ENCODE assay signal across 8 cellular contexts in the genomic region with DNA sequence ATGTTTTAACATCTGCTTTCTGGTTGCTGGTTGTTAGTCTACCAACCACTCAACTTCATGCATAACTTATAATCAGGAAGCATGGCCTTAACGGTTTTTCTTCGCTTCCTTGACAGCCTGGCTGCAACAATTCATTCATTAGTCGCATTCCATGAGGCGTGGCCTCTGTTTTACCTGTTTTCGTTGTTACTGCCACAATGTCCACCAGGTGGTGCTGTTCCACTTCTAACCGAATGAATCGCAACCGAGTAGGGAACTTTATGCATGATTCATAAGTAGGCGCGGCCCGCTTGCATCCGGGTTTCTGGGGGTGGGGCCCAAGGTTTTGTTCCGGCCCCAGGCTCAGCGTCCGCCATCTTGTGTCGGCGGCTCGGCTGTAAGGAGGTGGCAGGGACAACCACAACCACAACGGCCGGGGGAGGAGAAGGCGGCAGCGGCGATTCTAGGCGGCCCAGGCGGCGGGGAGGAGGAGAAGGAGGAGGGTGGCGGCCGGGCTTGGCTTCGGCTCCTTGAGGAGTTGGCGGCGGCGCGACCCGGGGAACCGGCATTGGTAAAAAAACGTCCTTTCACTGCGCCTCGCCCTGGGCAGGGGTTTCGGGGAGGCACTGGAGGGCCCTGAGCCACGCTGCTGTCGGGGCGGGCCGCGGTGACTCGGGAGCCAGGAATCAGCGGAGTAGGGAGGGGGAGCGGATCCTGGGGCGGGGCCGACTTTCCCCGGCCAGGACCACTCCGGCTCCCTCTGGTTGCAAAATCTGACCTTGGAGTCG. TPM values are rescaled to one million over a fixed set of nuclear protein-coding genes. Genes with fewer than 3 reads are reported as not detected.
DNase-seq lines count a peak whose midpoint lies in the region; TF ChIP-seq lines count a peak whose summit lies in the region.

A gene (plus strand): TSS at position 355 of the 767 bp plus-strand sequence. CDS start 4,974 bp downstream, outside the sequence.

- H3F3A ChIP-seq in MM.1S (ENCODE audit: insufficient read depth, low read length), result peaks cover 20% of the 10 kb centered on the region; the same call in 1 of the 2 replicates

- peaks cover 26% of the 10 kb centered on the region for H3K36me3 Mint-ChIP-seq in neural crest cell (ENCODE audit: low read depth)

- DNase-seq in G401 (ENCODE audit: low spot score), result peak; percentile 94
- peak; percentile 94 to 98 for DNase-seq in HAP-1 (ENCODE audit: low spot score in 2 of 2)
- DNase-seq in MM.1S, result peak; percentile 91
- DNase-seq in SIG-M5 (lab: John Stamatoyannopoulos, UW), result peak; percentile 66
- DNase-seq in activated gamma-delta T cell (lab: John Stamatoyannopoulos, UW), result peak; percentile 85
- peak; percentile 97 for DNase-seq in fibroblast of the aortic adventitia (ENCODE audit: low read depth)
- DNase-seq in neural crest cell (ENCODE audit: low read depth, low spot score), result peak; percentile 99

- H4K20me1 ChIP-seq in MM.1S (ENCODE audit: insufficient read depth, low read length), result no peaks in the 10 kb centered on the region

- peak within 1 kb of the TSS; percentile 52 for H2AFZ ChIP-seq in MM.1S (ENCODE audit: low read length)

- H3K27ac ChIP-seq in MM.1S (ENCODE audit: low read length), result peak within 1 kb of the TSS; percentile 57; the same call in 1 of the 2 replicates
- peak within 1 kb of the TSS; percentile 94 for H3K27ac ChIP-seq in stomach smooth muscle (ENCODE audit: low read length)

- peaks cover 9% of the 10 kb centered on the region for H3K27me3 Mint-ChIP-seq in neural crest cell (ENCODE audit: low read depth)

- in situ Hi-C loops in G401 (cut with HindIII; ENCODE audit: low sequenced_read_pairs), result no loop called here
- in situ Hi-C loops in HAP-1 (cut with MboI; ENCODE audit: low sequenced_read_pairs), result loop anchor here (5.0 to 25.0 kb wide), 3 partner anchors 191 to 844 kb away; no protein-coding TSS in a partner anchor

- H3K9ac ChIP-seq in MM.1S (ENCODE audit: low read length) (peak within 1 kb of the TSS; percentile 96), stomach smooth muscle (ENCODE audit: low read length in 2 of 2) (peak within 1 kb of the TSS; percentile 82 to 96)

- H3K4me3 ChIP-seq in HAP-1 (peak within 1 kb of the TSS; percentile 99), MM.1S (ENCODE audit: low read length) (peak within 1 kb of the TSS; percentile 86), fibroblast of the aortic adventitia (ENCODE audit: low read depth, low read length) (peak within 1 kb of the TSS; percentile 85), stomach smooth muscle (ENCODE audit: low read length in 2 of 2) (peak within 1 kb of the TSS; percentile 84 to 89)

- peaks cover 58% of the 10 kb centered on the region for H3K79me2 ChIP-seq in MM.1S (ENCODE audit: low read length)

- H3K9me2 ChIP-seq in MM.1S (replicated peaks; ENCODE audit: insufficient read depth, low read length), result no peaks in the 10 kb centered on the region

- TF ChIP-seq CTCF in MM.1S (IDR thresholded peaks at IDR 0.05; ENCODE audit: low read length) (peak; percentile 67), fibroblast of the aortic adventitia (IDR thresholded peaks at IDR 0.05; ENCODE audit: insufficient read depth, low read length) (peak; percentile 76), neural crest cell (conservative IDR thresholded peaks at IDR 0.05) (peak; percentile 95)

- H3K9me3 Mint-ChIP-seq in neural crest cell, result peaks cover 3% of the 10 kb centered on the region

- H3K27me3 ChIP-seq in HAP-1 (ENCODE audit: low read depth) (no peaks in the 10 kb centered on the region), MM.1S (replicated peaks; ENCODE audit: insufficient read depth, low read length) (no peaks in the 10 kb centered on the region), stomach smooth muscle (ENCODE audit: control insufficient read depth in 1 of 2, insufficient read depth in 2 of 2, low read length in 2 of 2) (peaks cover 0 to 5% of the 10 kb centered on the region in 2 donors)

- H3K27ac Mint-ChIP-seq in neural crest cell (ENCODE audit: unreplicated experiment), result peak within 1 kb of the TSS; percentile 95

- peak within 1 kb of the TSS; percentile 87 for H3K4me2 ChIP-seq in MM.1S (ENCODE audit: low read depth, low read length)

- H3K9me3 ChIP-seq in HAP-1 (no peaks in the 10 kb centered on the region), MM.1S (replicated peaks; ENCODE audit: insufficient read depth, low read length) (no peaks in the 10 kb centered on the region), stomach smooth muscle (ENCODE audit: control insufficient read depth in 2 of 2, low read length in 2 of 2) (no peaks in the 10 kb centered on the region)

- peak within 1 kb of the TSS; percentile 96 for H3K4me3 Mint-ChIP-seq in neural crest cell

- peaks cover 38% of the 10 kb centered on the region for H3K4me1 ChIP-seq in HAP-1
- H3K4me1 ChIP-seq in MM.1S (ENCODE audit: low read length), result peaks cover 14% of the 10 kb centered on the region; the same call in 1 of the 2 replicates
- peaks cover 62% of the 10 kb centered on the region for H3K4me1 ChIP-seq in stomach smooth muscle (ENCODE audit: control insufficient read depth, insufficient read depth, low read length)

- H3K36me3 ChIP-seq in HAP-1 (replicated peaks) (peaks cover 48% of the 10 kb centered on the region), MM.1S (replicated peaks; ENCODE audit: insufficient read depth, low read length) (no peaks in the 10 kb centered on the region), stomach smooth muscle (ENCODE audit: control insufficient read depth in 2 of 2, insufficient read depth in 2 of 2, low read length in 2 of 2) (peaks cover 4 to 7% of the 10 kb centered on the region in 2 donors)

- peaks cover 77% of the 10 kb centered on the region for H3K4me1 Mint-ChIP-seq in neural crest cell

RNA-seq across cellular contexts. Expression of the gene that starts here (rescaled TPM):
- total RNA-seq in G401 (2014; rRNA removed; shearing (Covaris generic)), result 198 and 217 TPM in 2 replicates
- total RNA-seq in fibroblast of the aortic adventitia (ENCODE audit: low replicate concordance) (93.3 and 214 TPM in 2 replicates), neural crest cell (484 and 498 TPM in 2 replicates)

Comparison
In these comparisons a context has a peak if more than half of its experiments do, and no peak if none do; other contexts are left out.
1. Peak in every context shown above with its lines: DNase-seq, H3K4me3 ChIP-seq and H3K27ac ChIP-seq.